Comparison of ENCODE assay signal across 22 cellular contexts in genomic region chr22:29756341-29756740, GRCh38. TPM values are rescaled to one million over a fixed set of nuclear protein-coding genes. Genes with fewer than 3 reads are reported as not detected.
DNase-seq lines count a peak whose midpoint lies in the region; FAIRE-seq and TF ChIP-seq lines count a peak whose summit lies in the region.
"Had no signal": no experiment of that assay in that cellular context is flagged by ENCODE, and none has a peak within 500 bp of the region (broad histone marks: within the 10 kb centered on the region; RNA-seq: fewer than 3 reads in every experiment).

No MANE protein-coding gene starts in this region.

- TF ChIP-seq CTCF in epithelial cell of esophagus (IDR thresholded peaks at IDR 0.05; ENCODE audit: insufficient read depth, low read depth, low read length, missing control alignments) (no peak), thyroid gland (IDR thresholded peaks at IDR 0.05) (no peak)

- no peaks in the 10 kb centered on the region for H3K27me3 ChIP-seq in MG63
- H3K27me3 ChIP-seq in skeletal muscle tissue (ENCODE audit: control insufficient read depth in 3 of 3, insufficient read depth in 3 of 3, low read length in 3 of 3), result no peaks in the 10 kb centered on the region
- no peaks in the 10 kb centered on the region for H3K27me3 ChIP-seq in thyroid gland
- H3K27me3 ChIP-seq: Peyer's patch had no signal

- no peak overlapping the region for H3K4me3 ChIP-seq in MG63
- H3K4me3 ChIP-seq in epithelial cell of esophagus (ENCODE audit: low read length), result no peak overlapping the region
- peak overlapping the region in 2 of 3 donors; percentile 18 to 52 for H3K4me3 ChIP-seq in skeletal muscle tissue (ENCODE audit: low read length in 3 of 3)
- H3K4me3 ChIP-seq in thyroid gland (replicated peaks in 1 of 3), result no peak overlapping the region
- H3K4me3 ChIP-seq: K562, Peyer's patch had no signal

- peak overlapping the region; percentile 48 for H3K27ac ChIP-seq in skeletal muscle tissue (ENCODE audit: low read depth, low read length)
- H3K27ac ChIP-seq in thyroid gland, result no peak overlapping the region
- H3K27ac ChIP-seq: 22Rv1, Peyer's patch had no signal

- no peak for FAIRE-seq in urothelium cell line (lab: Jason Lieb, UNC)
- FAIRE-seq: HepG2, K562 had no signal

- TF ChIP-seq POLR2A in thyroid gland (IDR thresholded peaks at IDR 0.05), result no peak

- H3K36me3 ChIP-seq in MG63, result no peaks in the 10 kb centered on the region
- H3K36me3 ChIP-seq in skeletal muscle tissue (ENCODE audit: control insufficient read depth in 3 of 3, insufficient read depth in 3 of 3, low read length in 3 of 3), result peaks cover 5 to 9% (median 9%) of the 10 kb centered on the region in 3 donors
- no peaks in the 10 kb centered on the region for H3K36me3 ChIP-seq in thyroid gland
- H3K36me3 ChIP-seq: Peyer's patch had no signal

- intact Hi-C loops in thyroid gland (cut with DNase I), result no loop called here

- H3K9ac ChIP-seq in skeletal muscle tissue (ENCODE audit: low read depth in 1 of 3, low read length in 3 of 3), result peak overlapping the region in 1 of 3 donors; percentile 8

- 92 to 93% methylated on average over 6 to 7 of the region's 7 CpGs for WGBS in thyroid gland, 2 donors

- H3K4me1 ChIP-seq in skeletal muscle tissue (ENCODE audit: control insufficient read depth in 3 of 3, insufficient read depth in 3 of 3, low read length in 3 of 3) (peaks cover 30 to 49% (median 37%) of the 10 kb centered on the region in 3 donors), thyroid gland (no peaks in the 10 kb centered on the region)
- H3K4me1 ChIP-seq: Peyer's patch had no signal

- no peaks in the 10 kb centered on the region for H3K9me3 ChIP-seq in MG63
- no peaks in the 10 kb centered on the region for H3K9me3 ChIP-seq in skeletal muscle tissue (ENCODE audit: control insufficient read depth in 3 of 3, low read length in 3 of 3)
- no peaks in the 10 kb centered on the region for H3K9me3 ChIP-seq in thyroid gland
- H3K9me3 ChIP-seq: Peyer's patch had no signal

- peak; percentile 33 for DNase-seq in NCI-H146 (lab: John Stamatoyannopoulos, UW)
- DNase-seq in NCI-H146 treated with DMSO at 0.1 percent for 48 hours (lab: John Stamatoyannopoulos, UW; ENCODE audit: unreplicated experiment), result no peak
- peak; percentile 18 for DNase-seq in MG63
- peak; percentile 48 for DNase-seq in epithelial cell of esophagus (ENCODE audit: low read depth)
- DNase-seq in thyroid gland, result no peak
- DNase-seq in urothelium cell line (ENCODE audit: low spot score), result no peak
- no peak for DNase-seq in DMS53 treated with DMSO at 0.1 percent for 48 hours (lab: John Stamatoyannopoulos, UW; ENCODE audit: unreplicated experiment)
- DNase-seq: CD8-positive, alpha-beta T cell; EL; H9; NCI-H1105; NCI-H1694; NCI-H2081 treated with DMSO at 0.1 percent for 48 hours; Peyer's patch; Right ventricle myocardium superior had no signal

RNA-seq across cellular contexts. Expression of gene ZMAT5, which starts 10.5 kb away (rescaled TPM):
- total RNA-seq in MG63 (2014; rRNA removed; shearing (Covaris generic); ENCODE audit: low replicate concordance), result 33.2 and 38.9 TPM in 2 replicates
- 18.8 TPM for total RNA-seq in skeletal muscle tissue
- 10 to 100 TPM; 16.2 to 40.1 (median 24.3) TPM for total RNA-seq in thyroid gland

RNA-seq across cellular contexts. Expression of gene UQCR10, which starts 10.8 kb away (rescaled TPM):
- 46.4 and 71.1 TPM in 2 replicates for total RNA-seq in MG63 (2014; rRNA removed; shearing (Covaris generic); ENCODE audit: low replicate concordance)
- total RNA-seq in skeletal muscle tissue (57.9 TPM), thyroid gland (100 to 1,000 TPM in 1 of 4 donors, 10 to 100 TPM in 3; 20.6 to 134 (median 70.8) TPM)

RNA-seq across cellular contexts. Expression of gene CABP7, which starts 36.5 kb away (rescaled TPM):
- total RNA-seq in MG63 (2014; rRNA removed; shearing (Covaris generic); ENCODE audit: low replicate concordance), result not detected in 2 replicates
- total RNA-seq in skeletal muscle tissue, result not detected
- 1 to 10 TPM in 1 of 4 donors, under 1 TPM in 1, not detected in 2; 0.73 to 1.0 TPM for total RNA-seq in thyroid gland
- total RNA-seq: HepG2, HT-29, K562, LHCN-M2, NCI-H460, Right ventricle myocardium superior had no signal

Comparison
In these comparisons a context has a peak if more than half of its experiments do, and no peak if none do; other contexts are left out.
1. DNase-seq: peak in NCI-H146 (single experiment), MG63 (single experiment) and epithelial cell of esophagus (single experiment); none in NCI-H146 treated with DMSO at 0.1 percent for 48 hours (single experiment), thyroid gland (0 of 2), urothelium cell line (single experiment) and DMS53 treated with DMSO at 0.1 percent for 48 hours (single experiment).
2. H3K4me3 ChIP-seq: peak in skeletal muscle tissue (2 of 3); none in MG63 (single experiment), epithelial cell of esophagus (single experiment) and thyroid gland (0 of 3).